1 cellular context compared by ENCODE assay signal in the genomic region with DNA sequence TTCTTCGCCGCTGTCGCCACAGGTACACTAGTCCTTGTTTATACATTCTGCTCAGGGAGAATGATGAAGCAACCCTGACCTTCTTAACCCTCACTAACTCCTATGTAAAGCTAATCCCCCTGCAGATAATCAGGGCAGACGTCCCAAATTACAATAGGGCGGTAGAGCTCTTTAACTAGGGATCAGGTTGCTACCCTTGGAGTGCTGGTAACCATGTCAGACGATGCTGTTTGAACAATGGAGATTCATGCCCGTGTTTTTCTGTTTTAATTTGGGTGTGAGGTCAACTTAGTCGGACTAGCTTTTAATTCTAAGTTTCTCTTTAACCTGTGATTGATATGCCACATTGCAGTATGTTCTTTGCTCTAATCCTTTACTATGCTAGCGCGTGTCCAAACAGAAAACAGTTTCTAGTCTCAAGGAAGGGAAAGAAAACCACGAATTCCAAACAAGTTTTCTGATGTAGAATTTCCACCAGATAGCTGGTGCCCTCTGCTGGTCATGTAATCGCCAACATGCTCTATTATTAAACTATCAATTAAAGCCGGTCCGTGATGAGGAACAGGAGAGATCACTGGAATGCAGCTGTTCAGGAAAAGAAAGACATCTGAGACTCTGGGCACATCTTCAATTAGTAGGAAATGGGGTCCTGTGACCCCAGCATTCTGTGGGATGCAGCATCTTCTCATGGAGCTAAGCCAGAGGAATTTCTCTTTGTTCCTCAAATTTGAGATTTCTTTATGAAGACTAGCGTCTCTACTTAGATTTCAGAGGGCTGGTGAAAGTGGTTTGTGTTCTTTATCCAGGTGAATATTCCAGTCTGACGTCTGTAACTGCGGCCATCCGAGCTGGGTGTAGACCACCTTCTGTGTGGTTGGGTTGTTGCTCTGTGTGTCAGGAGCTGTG.
TF ChIP-seq lines count a peak whose summit lies in the region.

No MANE protein-coding gene starts in this region.

TF ChIP-seq in GM23338, 12 proteins besides CTCF, POLR2A, EP300 and RAD21 (continued from another document):
- TF ChIP-seq, protein P1, sequence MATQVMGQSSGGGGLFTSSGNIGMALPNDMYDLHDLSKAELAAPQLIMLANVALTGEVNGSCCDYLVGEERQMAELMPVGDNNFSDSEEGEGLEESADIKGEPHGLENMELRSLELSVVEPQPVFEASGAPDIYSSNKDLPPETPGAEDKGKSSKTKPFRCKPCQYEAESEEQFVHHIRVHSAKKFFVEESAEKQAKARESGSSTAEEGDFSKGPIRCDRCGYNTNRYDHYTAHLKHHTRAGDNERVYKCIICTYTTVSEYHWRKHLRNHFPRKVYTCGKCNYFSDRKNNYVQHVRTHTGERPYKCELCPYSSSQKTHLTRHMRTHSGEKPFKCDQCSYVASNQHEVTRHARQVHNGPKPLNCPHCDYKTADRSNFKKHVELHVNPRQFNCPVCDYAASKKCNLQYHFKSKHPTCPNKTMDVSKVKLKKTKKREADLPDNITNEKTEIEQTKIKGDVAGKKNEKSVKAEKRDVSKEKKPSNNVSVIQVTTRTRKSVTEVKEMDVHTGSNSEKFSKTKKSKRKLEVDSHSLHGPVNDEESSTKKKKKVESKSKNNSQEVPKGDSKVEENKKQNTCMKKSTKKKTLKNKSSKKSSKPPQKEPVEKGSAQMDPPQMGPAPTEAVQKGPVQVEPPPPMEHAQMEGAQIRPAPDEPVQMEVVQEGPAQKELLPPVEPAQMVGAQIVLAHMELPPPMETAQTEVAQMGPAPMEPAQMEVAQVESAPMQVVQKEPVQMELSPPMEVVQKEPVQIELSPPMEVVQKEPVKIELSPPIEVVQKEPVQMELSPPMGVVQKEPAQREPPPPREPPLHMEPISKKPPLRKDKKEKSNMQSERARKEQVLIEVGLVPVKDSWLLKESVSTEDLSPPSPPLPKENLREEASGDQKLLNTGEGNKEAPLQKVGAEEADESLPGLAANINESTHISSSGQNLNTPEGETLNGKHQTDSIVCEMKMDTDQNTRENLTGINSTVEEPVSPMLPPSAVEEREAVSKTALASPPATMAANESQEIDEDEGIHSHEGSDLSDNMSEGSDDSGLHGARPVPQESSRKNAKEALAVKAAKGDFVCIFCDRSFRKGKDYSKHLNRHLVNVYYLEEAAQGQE (IDR thresholded peaks at IDR 0.05; ENCODE audit: unreplicated experiment) = no peak
- TF ChIP-seq JUNB (IDR thresholded peaks at IDR 0.05; ENCODE audit: unreplicated experiment) (no peak), EZH2phosphoT487 (IDR thresholded peaks at IDR 0.05; ENCODE audit: unreplicated experiment) (no peak), CREB1 (CRISPR knock-in tag; IDR thresholded peaks at IDR 0.05; ENCODE audit: low read depth) (no peak), NANOG (IDR thresholded peaks at IDR 0.05; ENCODE audit: borderline replicate concordance) (no peak)
TF ChIP-seq in GM23338: peak in this region for 0.
